22 cellular contexts compared by ENCODE assay signal in genomic region chr16:86304868-86305267, GRCh38.
"Had no signal": no experiment of that assay in that cellular context is flagged by ENCODE, and none has a peak within 500 bp of the region (broad histone marks: within the 10 kb centered on the region; RNA-seq: fewer than 3 reads in every experiment).

No MANE protein-coding gene starts in this region.

- H3K4me3 ChIP-seq: skin epidermis had no signal

- ATAC-seq: activated T-cell treated with anti-CD3 and anti-CD28 coated beads, Interleukin-2, amount 50 U/mL, for 72 hours had no signal

- H3K4me3 Mint-ChIP-seq: activated T-cell treated with anti-CD3 and anti-CD28 coated beads, Interleukin-2, amount 50 U/mL, for 72 hours; naive B cell; neural crest cell; stimulated activated naive CD8-positive, alpha-beta T cell treated with anti-CD3 and anti-CD28 coated beads, Interleukin-15, Interleukin-2, amounts not matched to agents 100 ng/mL and 50 ng/mL, for 24 hours; type B pancreatic cell had no signal

- H3K4me1 ChIP-seq: right atrium auricular region had no signal

- DNase-seq: activated CD4-positive, alpha-beta T cell treated with anti-CD3 and anti-CD28 coated beads, Interleukin-2, amount 50 U/mL, for 4 hours; activated CD4-positive, CD25-positive, alpha-beta regulatory T cell treated with anti-CD3 and anti-CD28 coated beads, Interleukin-2, amount 50 U/mL, for 72 hours; activated effector memory CD4-positive, alpha-beta T cell treated with anti-CD3 and anti-CD28 coated beads, Interleukin-2, amount 50 U/mL, for 16 hours; activated naive CD4-positive, alpha-beta T cell treated with anti-CD3 and anti-CD28 coated beads, Interleukin-2, amount 50 U/mL, for 16 hours; activated T-cell treated with anti-CD3 and anti-CD28 coated beads, Interleukin-2, amount 50 U/mL, for 72 hours; aorta; cortex of kidney; effector CD4-positive, alpha-beta T cell; hypothalamus; midbrain; naive B cell; stimulated activated CD4-positive, alpha-beta T cell treated with anti-CD3 and anti-CD28 coated beads, Interleukin-15, amount 100 ng/mL, for 24 hours; stimulated activated CD4-positive, alpha-beta T cell treated with anti-CD3 and anti-CD28 coated beads, Interleukin-2, amount 100 ng/mL, for 48 hours; SW 1271; T-helper 2 cell had no signal

- H3K36me3 Mint-ChIP-seq: naive B cell, type B pancreatic cell had no signal

- H3K27ac ChIP-seq: right atrium auricular region, skin epidermis, VCaP had no signal

- H3K27ac Mint-ChIP-seq: activated T-cell treated with anti-CD3 and anti-CD28 coated beads, Interleukin-2, amount 50 U/mL, for 72 hours; naive B cell; progenitor cell of endocrine pancreas; stimulated activated naive CD8-positive, alpha-beta T cell treated with anti-CD3 and anti-CD28 coated beads, Interleukin-15, Interleukin-2, amounts not matched to agents 100 ng/mL and 50 ng/mL, for 24 hours; type B pancreatic cell had no signal

- H3K36me3 ChIP-seq: right atrium auricular region had no signal

- H3K9me3 ChIP-seq: right atrium auricular region had no signal

- H3K9me3 Mint-ChIP-seq: activated T-cell treated with anti-CD3 and anti-CD28 coated beads, Interleukin-2, amount 50 U/mL, for 72 hours; neural crest cell; stimulated activated naive CD8-positive, alpha-beta T cell treated with anti-CD3 and anti-CD28 coated beads, Interleukin-15, Interleukin-2, amounts not matched to agents 100 ng/mL and 50 ng/mL, for 24 hours had no signal
